In the genomic region with DNA sequence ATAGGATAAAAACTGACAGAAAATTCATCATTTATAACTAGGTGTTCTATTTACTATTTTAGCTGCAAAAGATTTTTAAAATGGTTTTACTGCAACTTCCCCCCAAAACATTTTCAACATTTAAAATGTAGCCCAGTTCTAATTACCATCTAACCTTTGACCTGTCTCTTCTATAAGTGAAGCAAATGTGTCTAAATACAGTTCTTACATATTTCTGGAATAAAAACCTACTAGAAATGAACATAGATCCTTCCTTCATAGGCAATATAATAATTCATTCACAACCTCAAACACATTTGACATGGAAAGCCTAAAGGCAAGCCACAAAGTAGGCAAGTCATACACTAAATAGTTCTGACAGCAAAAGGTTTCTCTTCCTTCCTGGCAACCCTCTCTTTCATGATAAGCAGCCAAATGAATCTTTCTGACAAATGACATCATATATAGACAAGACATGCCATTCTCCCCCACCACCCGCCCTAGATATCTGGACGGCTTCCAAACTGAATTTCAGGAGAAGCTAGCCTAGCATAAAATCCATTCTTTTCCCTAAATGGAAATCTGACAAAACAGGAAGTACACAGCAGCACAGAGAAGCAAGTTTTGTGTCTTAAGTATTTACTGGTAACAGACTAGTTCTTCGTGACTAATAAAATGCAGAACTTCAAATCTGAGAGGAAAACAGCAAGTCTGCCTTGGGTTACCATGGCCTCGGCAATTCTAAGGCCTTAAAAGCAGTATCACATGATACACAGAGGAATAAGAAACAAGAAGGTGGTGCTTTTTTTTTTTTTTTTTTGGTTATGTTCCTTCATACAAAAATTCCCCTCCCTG, we compare ENCODE assay signal across 1 cellular context.
TF ChIP-seq lines count a peak whose summit lies in the region.

No MANE protein-coding gene starts in this region.

TF ChIP-seq in K562, 482 proteins besides CTCF, POLR2A, EP300 and RAD21 (continued from another document and continues in another):
- TF ChIP-seq, protein P1, sequence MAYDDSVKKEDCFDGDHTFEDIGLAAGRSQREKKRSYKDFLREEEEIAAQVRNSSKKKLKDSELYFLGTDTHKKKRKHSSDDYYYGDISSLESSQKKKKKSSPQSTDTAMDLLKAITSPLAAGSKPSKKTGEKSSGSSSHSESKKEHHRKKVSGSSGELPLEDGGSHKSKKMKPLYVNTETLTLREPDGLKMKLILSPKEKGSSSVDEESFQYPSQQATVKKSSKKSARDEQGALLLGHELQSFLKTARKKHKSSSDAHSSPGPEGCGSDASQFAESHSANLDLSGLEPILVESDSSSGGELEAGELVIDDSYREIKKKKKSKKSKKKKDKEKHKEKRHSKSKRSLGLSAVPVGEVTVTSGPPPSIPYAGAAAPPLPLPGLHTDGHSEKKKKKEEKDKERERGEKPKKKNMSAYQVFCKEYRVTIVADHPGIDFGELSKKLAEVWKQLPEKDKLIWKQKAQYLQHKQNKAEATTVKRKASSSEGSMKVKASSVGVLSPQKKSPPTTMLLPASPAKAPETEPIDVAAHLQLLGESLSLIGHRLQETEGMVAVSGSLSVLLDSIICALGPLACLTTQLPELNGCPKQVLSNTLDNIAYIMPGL (CRISPR knock-in tag; IDR thresholded peaks at IDR 0.05), result no peak
- TF ChIP-seq, protein P2, sequence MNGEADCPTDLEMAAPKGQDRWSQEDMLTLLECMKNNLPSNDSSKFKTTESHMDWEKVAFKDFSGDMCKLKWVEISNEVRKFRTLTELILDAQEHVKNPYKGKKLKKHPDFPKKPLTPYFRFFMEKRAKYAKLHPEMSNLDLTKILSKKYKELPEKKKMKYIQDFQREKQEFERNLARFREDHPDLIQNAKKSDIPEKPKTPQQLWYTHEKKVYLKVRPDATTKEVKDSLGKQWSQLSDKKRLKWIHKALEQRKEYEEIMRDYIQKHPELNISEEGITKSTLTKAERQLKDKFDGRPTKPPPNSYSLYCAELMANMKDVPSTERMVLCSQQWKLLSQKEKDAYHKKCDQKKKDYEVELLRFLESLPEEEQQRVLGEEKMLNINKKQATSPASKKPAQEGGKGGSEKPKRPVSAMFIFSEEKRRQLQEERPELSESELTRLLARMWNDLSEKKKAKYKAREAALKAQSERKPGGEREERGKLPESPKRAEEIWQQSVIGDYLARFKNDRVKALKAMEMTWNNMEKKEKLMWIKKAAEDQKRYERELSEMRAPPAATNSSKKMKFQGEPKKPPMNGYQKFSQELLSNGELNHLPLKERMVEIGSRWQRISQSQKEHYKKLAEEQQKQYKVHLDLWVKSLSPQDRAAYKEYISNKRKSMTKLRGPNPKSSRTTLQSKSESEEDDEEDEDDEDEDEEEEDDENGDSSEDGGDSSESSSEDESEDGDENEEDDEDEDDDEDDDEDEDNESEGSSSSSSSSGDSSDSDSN (IDR thresholded peaks at IDR 0.05; ENCODE audit: borderline replicate concordance in 1 of 2, low read depth in 2 of 2, low read length in 2 of 2), result no peak
- 0 out of 2 replicates have a peak, but pooled peaks have one; percentile 57 for TF ChIP-seq JUN (IDR thresholded peaks at IDR 0.05; ENCODE audit: borderline replicate concordance, low read depth, low read length)
- no peak for TF ChIP-seq JUN (CRISPR knock-in tag; IDR thresholded peaks at IDR 0.05; ENCODE audit: borderline replicate concordance)
- no peak for TF ChIP-seq NR2C2 (CRISPR knock-in tag; IDR thresholded peaks at IDR 0.05)
- TF ChIP-seq NR2C2 (tag; IDR thresholded peaks at IDR 0.05), result peak; percentile 75
- TF ChIP-seq, protein P3, sequence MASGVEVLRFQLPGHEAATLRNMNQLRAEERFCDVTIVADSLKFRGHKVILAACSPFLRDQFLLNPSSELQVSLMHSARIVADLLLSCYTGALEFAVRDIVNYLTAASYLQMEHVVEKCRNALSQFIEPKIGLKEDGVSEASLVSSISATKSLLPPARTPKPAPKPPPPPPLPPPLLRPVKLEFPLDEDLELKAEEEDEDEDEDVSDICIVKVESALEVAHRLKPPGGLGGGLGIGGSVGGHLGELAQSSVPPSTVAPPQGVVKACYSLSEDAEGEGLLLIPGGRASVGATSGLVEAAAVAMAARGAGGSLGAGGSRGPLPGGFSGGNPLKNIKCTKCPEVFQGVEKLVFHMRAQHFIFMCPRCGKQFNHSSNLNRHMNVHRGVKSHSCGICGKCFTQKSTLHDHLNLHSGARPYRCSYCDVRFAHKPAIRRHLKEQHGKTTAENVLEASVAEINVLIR (CRISPR knock-in tag; IDR thresholded peaks at IDR 0.05), result no peak
- TF ChIP-seq MEIS2 (IDR thresholded peaks at IDR 0.05; ENCODE audit: partially characterized antibody), result peak; percentile 98
- TF ChIP-seq, protein P4, sequence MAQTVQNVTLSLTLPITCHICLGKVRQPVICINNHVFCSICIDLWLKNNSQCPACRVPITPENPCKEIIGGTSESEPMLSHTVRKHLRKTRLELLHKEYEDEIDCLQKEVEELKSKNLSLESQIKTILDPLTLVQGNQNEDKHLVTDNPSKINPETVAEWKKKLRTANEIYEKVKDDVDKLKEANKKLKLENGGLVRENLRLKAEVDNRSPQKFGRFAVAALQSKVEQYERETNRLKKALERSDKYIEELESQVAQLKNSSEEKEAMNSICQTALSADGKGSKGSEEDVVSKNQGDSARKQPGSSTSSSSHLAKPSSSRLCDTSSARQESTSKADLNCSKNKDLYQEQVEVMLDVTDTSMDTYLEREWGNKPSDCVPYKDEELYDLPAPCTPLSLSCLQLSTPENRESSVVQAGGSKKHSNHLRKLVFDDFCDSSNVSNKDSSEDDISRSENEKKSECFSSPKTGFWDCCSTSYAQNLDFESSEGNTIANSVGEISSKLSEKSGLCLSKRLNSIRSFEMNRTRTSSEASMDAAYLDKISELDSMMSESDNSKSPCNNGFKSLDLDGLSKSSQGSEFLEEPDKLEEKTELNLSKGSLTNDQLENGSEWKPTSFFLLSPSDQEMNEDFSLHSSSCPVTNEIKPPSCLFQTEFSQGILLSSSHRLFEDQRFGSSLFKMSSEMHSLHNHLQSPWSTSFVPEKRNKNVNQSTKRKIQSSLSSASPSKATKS (CRISPR knock-in tag; IDR thresholded peaks at IDR 0.05), result no peak
- no peak for TF ChIP-seq MEF2D (tag; conservative IDR thresholded peaks at IDR 0.05; ENCODE audit: low read depth)
- TF ChIP-seq KLF6 (CRISPR knock-in tag; IDR thresholded peaks at IDR 0.05; ENCODE audit: borderline replicate concordance), result no peak
- no peak for TF ChIP-seq YBX1 (IDR thresholded peaks at IDR 0.05)
- no peak for TF ChIP-seq SAP30 (IDR thresholded peaks at IDR 0.05; ENCODE audit: borderline replicate concordance, insufficient read depth, low read depth, low read length, poor library complexity, severe bottlenecking)
- TF ChIP-seq, protein P5, sequence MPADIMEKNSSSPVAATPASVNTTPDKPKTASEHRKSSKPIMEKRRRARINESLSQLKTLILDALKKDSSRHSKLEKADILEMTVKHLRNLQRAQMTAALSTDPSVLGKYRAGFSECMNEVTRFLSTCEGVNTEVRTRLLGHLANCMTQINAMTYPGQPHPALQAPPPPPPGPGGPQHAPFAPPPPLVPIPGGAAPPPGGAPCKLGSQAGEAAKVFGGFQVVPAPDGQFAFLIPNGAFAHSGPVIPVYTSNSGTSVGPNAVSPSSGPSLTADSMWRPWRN (IDR thresholded peaks at IDR 0.05; ENCODE audit: low read depth), result no peak
- peak; percentile 39; the same call in 1 of the 2 replicates for TF ChIP-seq TOE1 (IDR thresholded peaks at IDR 0.05; ENCODE audit: borderline replicate concordance)
- TF ChIP-seq TOE1 (CRISPR knock-in tag; IDR thresholded peaks at IDR 0.05; ENCODE audit: borderline replicate concordance, low read depth), result no peak
- no peak for TF ChIP-seq TSC22D4 (tag; IDR thresholded peaks at IDR 0.05)
- TF ChIP-seq, protein P6, sequence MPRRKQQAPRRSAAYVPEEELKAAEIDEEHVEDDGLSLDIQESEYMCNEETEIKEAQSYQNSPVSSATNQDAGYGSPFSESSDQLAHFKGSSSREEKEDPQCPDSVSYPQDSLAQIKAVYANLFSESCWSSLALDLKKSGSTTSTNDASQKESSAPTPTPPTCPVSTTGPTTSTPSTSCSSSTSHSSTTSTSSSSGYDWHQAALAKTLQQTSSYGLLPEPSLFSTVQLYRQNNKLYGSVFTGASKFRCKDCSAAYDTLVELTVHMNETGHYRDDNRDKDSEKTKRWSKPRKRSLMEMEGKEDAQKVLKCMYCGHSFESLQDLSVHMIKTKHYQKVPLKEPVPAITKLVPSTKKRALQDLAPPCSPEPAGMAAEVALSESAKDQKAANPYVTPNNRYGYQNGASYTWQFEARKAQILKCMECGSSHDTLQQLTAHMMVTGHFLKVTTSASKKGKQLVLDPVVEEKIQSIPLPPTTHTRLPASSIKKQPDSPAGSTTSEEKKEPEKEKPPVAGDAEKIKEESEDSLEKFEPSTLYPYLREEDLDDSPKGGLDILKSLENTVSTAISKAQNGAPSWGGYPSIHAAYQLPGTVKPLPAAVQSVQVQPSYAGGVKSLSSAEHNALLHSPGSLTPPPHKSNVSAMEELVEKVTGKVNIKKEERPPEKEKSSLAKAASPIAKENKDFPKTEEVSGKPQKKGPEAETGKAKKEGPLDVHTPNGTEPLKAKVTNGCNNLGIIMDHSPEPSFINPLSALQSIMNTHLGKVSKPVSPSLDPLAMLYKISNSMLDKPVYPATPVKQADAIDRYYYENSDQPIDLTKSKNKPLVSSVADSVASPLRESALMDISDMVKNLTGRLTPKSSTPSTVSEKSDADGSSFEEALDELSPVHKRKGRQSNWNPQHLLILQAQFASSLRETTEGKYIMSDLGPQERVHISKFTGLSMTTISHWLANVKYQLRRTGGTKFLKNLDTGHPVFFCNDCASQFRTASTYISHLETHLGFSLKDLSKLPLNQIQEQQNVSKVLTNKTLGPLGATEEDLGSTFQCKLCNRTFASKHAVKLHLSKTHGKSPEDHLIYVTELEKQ (CRISPR knock-in tag; IDR thresholded peaks at IDR 0.05), result no peak
- no peak for TF ChIP-seq CCAR2 (IDR thresholded peaks at IDR 0.05; ENCODE audit: low read depth, low read length)
- TF ChIP-seq, protein P7, sequence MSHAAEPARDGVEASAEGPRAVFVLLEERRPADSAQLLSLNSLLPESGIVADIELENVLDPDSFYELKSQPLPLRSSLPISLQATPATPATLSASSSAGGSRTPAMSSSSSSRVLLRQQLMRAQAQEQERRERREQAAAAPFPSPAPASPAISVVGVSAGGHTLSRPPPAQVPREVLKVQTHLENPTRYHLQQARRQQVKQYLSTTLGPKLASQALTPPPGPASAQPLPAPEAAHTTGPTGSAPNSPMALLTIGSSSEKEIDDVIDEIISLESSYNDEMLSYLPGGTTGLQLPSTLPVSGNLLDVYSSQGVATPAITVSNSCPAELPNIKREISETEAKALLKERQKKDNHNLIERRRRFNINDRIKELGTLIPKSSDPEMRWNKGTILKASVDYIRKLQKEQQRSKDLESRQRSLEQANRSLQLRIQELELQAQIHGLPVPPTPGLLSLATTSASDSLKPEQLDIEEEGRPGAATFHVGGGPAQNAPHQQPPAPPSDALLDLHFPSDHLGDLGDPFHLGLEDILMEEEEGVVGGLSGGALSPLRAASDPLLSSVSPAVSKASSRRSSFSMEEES (CRISPR knock-in tag; IDR thresholded peaks at IDR 0.05), result no peak
- peak; percentile 33; the same call in 1 of the 2 replicates for TF ChIP-seq CBFA2T2 (conservative IDR thresholded peaks at IDR 0.05)
- no peak for TF ChIP-seq BRD4 (IDR thresholded peaks at IDR 0.05)
- no peak; a peak in 1 of 4 replicates for TF ChIP-seq ARNT (IDR thresholded peaks at IDR 0.05)
- no peak for TF ChIP-seq SMAD2 (IDR thresholded peaks at IDR 0.05; ENCODE audit: low read depth, low read length)
- TF ChIP-seq ATF1 (CRISPR knock-in tag; IDR thresholded peaks at IDR 0.05), result no peak
- peak; percentile 68; the same call in 1 of the 2 replicates for TF ChIP-seq ATF1 (tag; IDR thresholded peaks at IDR 0.05)
- TF ChIP-seq HDAC2 (IDR thresholded peaks at IDR 0.05), result 0 out of 2 replicates have a peak, but pooled peaks have one; percentile 50
- no peak for TF ChIP-seq ILF3 (IDR thresholded peaks at IDR 0.05; ENCODE audit: borderline replicate concordance)
- no peak for TF ChIP-seq ELF4 (CRISPR knock-in tag; IDR thresholded peaks at IDR 0.05)
- TF ChIP-seq TCFL5 (CRISPR knock-in tag; conservative IDR thresholded peaks at IDR 0.05), result no peak
- no peak for TF ChIP-seq ZNF79 (CRISPR knock-in tag; IDR thresholded peaks at IDR 0.05; ENCODE audit: low read depth)
- no peak for TF ChIP-seq RBFOX2 (IDR thresholded peaks at IDR 0.05; ENCODE audit: low read depth, low read length)
- TF ChIP-seq, protein P8, sequence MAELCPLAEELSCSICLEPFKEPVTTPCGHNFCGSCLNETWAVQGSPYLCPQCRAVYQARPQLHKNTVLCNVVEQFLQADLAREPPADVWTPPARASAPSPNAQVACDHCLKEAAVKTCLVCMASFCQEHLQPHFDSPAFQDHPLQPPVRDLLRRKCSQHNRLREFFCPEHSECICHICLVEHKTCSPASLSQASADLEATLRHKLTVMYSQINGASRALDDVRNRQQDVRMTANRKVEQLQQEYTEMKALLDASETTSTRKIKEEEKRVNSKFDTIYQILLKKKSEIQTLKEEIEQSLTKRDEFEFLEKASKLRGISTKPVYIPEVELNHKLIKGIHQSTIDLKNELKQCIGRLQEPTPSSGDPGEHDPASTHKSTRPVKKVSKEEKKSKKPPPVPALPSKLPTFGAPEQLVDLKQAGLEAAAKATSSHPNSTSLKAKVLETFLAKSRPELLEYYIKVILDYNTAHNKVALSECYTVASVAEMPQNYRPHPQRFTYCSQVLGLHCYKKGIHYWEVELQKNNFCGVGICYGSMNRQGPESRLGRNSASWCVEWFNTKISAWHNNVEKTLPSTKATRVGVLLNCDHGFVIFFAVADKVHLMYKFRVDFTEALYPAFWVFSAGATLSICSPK (IDR thresholded peaks at IDR 0.05; ENCODE audit: borderline replicate concordance), result no peak
- TF ChIP-seq PTBP1 (IDR thresholded peaks at IDR 0.05; ENCODE audit: low read depth, low read length), result no peak
- no peak for TF ChIP-seq CBX1 (IDR thresholded peaks at IDR 0.05; ENCODE audit: low read depth)
- peak in 1 of 2 experiments; percentile 94; a peak in 2 of 4 replicates for TF ChIP-seq SRF (CRISPR knock-in tag; IDR thresholded peaks at IDR 0.05)
- TF ChIP-seq, protein P9, sequence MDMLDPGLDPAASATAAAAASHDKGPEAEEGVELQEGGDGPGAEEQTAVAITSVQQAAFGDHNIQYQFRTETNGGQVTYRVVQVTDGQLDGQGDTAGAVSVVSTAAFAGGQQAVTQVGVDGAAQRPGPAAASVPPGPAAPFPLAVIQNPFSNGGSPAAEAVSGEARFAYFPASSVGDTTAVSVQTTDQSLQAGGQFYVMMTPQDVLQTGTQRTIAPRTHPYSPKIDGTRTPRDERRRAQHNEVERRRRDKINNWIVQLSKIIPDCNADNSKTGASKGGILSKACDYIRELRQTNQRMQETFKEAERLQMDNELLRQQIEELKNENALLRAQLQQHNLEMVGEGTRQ (CRISPR knock-in tag; IDR thresholded peaks at IDR 0.05), result no peak
- TF ChIP-seq TAF9B (IDR thresholded peaks at IDR 0.05; ENCODE audit: partially characterized antibody), result peak; percentile 42
- TF ChIP-seq COPS2 (conservative IDR thresholded peaks at IDR 0.05), result no peak
- peak in 1 of 2 experiments; percentile 54; a peak in 2 of 4 replicates for TF ChIP-seq TBL1XR1 (IDR thresholded peaks at IDR 0.05; ENCODE audit: low read length in 2 of 2)
- TF ChIP-seq BCL6 (CRISPR knock-in tag; IDR thresholded peaks at IDR 0.05), result no peak
- no peak for TF ChIP-seq TEAD2 (tag; IDR thresholded peaks at IDR 0.05)
- TF ChIP-seq ZNF436 (CRISPR knock-in tag; IDR thresholded peaks at IDR 0.05), result no peak
- peak; percentile 63 for TF ChIP-seq CREB1 (IDR thresholded peaks at IDR 0.05)
- TF ChIP-seq CREB1 (CRISPR knock-in tag; IDR thresholded peaks at IDR 0.05), result no peak
- TF ChIP-seq ESRRB (CRISPR knock-in tag; IDR thresholded peaks at IDR 0.05; ENCODE audit: borderline replicate concordance), result no peak
- peak in 1 of 2 experiments; percentile 18; a peak in 1 of 4 replicates for TF ChIP-seq FOXK2 (conservative IDR thresholded peaks at IDR 0.05 in 1 of 2, IDR thresholded peaks at IDR 0.05 in 1 of 2; ENCODE audit: low read depth in 2 of 2)
